In the genomic region with DNA sequence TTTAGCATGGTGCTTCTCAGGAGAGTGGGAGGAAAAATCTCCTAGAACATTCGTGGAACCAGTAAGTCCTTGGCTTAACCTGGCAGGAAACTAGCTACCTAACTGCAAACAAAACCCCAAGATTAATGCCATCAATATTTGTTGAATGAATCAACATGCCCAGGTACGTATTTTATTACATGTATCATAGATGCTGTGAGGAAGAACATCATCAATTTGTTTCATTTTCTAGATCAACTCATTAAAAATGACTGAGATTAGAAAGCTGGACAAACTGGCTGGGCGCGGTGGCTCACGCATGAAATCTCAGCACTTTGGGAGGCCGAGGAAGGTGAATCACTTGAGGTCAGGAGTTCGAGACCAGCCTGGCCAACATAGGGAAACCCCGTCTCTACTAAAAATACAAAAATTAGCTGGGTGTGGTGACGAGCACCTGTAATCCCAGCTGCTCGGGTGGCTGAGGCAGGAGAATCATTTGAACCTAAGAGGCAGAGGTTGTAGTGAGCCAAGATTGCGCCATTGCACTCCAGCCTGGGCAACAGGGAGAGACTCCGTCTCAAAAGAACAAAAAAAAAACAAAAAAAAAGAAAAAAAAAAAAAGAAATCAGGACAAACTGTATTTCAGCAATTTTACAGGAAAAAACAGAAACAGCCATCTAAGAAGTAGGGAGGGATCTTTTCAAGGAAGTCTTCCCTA, we compare ENCODE assay signal across 23 cellular contexts.
A peak's percentile ranks its signal among the peaks of the same experiment; 100 is the strongest.
DNase-seq lines count a peak whose midpoint lies in the region; ATAC-seq and TF ChIP-seq lines count a peak whose summit lies in the region.
"Had no signal": no experiment of that assay in that cellular context is flagged by ENCODE, and none has a peak within 500 bp of the region (broad histone marks: within the 10 kb centered on the region; RNA-seq: fewer than 3 reads in every experiment).

No MANE protein-coding gene starts in this region.

- DNase-seq in breast epithelium (ENCODE audit: low spot score in 2 of 2): no peak
- no peak for DNase-seq in MCF 10A (ENCODE audit: unreplicated experiment)
- peak; percentile 91 for DNase-seq in epithelial cell of prostate (ENCODE audit: low read depth, low spot score)
- peak; percentile 49 for DNase-seq in stomach
- DNase-seq in CD8-positive, alpha-beta memory T cell: no peak
- DNase-seq in activated CD4-positive, alpha-beta memory T cell treated with anti-CD3 and anti-CD28 coated beads, Interleukin-2, amount 10 ng/mL, durations not matched to agents 7 days and 5 days: no peak
- DNase-seq: 8988T; activated CD8-positive, alpha-beta T cell treated with anti-CD3 and anti-CD28 coated beads, Interleukin-2, amount 10 ng/mL, durations not matched to agents 7 days and 5 days; caudate nucleus; DND-41; hippocampal formation; MM.1S; NCI-H1436; NCI-H2171; NCI-H526; stimulated activated CD4-positive, alpha-beta T cell treated with anti-CD3 and anti-CD28 coated beads, Interleukin-4, amount 100 ng/mL, for 24 hours; stimulated activated naive CD4-positive, alpha-beta T cell treated with Interleukin-2 at 50 U/mL for 16 hours had no signal

- no peak overlapping the region for H3K4me3 Mint-ChIP-seq in MCF 10A (ENCODE audit: unreplicated experiment)
- H3K4me3 Mint-ChIP-seq in CD8-positive, alpha-beta memory T cell: no peak overlapping the region
- no peak overlapping the region for H3K4me3 Mint-ChIP-seq in activated CD4-positive, alpha-beta memory T cell treated with anti-CD3 and anti-CD28 coated beads, Interleukin-2, amount 10 ng/mL, durations not matched to agents 7 days and 5 days
- H3K4me3 Mint-ChIP-seq: activated CD8-positive, alpha-beta T cell treated with anti-CD3 and anti-CD28 coated beads, Interleukin-2, amount 10 ng/mL, durations not matched to agents 7 days and 5 days; B cell; IgD-negative memory B cell had no signal

- POLR2A ChIA-PET in MCF 10A (lab: Yijun Ruan, JAX): interaction anchor here (0.6 kb wide), 1 partner anchor 15 kb away, joined by 3 read pairs; no protein-coding TSS in a partner anchor
- POLR2A ChIA-PET in CD8-positive, alpha-beta memory T cell (lab: Charles Lee): no interaction called here
- POLR2A ChIA-PET in activated CD4-positive, alpha-beta memory T cell treated with anti-CD3 and anti-CD28 coated beads, Interleukin-2, amount 10 ng/mL, durations not matched to agents 7 days and 5 days (lab: Charles Lee): no interaction called here

- H3K36me3 ChIP-seq in breast epithelium (no peaks in the 10 kb centered on the region), OCI-LY3 (replicated peaks; ENCODE audit: low read depth, low read length) (no peaks in the 10 kb centered on the region), stomach (peaks cover 0 to 10% (median 0%) of the 10 kb centered on the region in 4 donors)
- no peaks in the 10 kb centered on the region for H3K36me3 ChIP-seq in CD8-positive, alpha-beta memory T cell (ENCODE audit: insufficient read depth, low read length)

- peak overlapping the region; percentile 4; the same call in 1 of the 2 replicates for H3K4me2 ChIP-seq in OCI-LY3 (ENCODE audit: low read length)

- ATAC-seq in GM21528 (IDR thresholded peaks at IDR 0.05; ENCODE audit: low FRiP score, unreplicated experiment): no peak
- ATAC-seq: activated CD4-positive, CD25-positive, alpha-beta regulatory T cell treated with anti-CD3 and anti-CD28 coated beads, Interleukin-2, amount 50 U/mL, for 24 hours; activated CD8-positive, alpha-beta T cell treated with anti-CD3 and anti-CD28 coated beads, Interleukin-2, amount 10 ng/mL, durations not matched to agents 7 days and 5 days had no signal

- H3K27ac ChIP-seq in breast epithelium: peak overlapping the region; percentile 3 to 64
- H3K27ac ChIP-seq in OCI-LY3 (ENCODE audit: low read length): no peak overlapping the region
- peak overlapping the region; percentile 98 for H3K27ac ChIP-seq in epithelial cell of prostate
- peak overlapping the region in 4 of 5 donors; percentile 35 to 75 (median 52) for H3K27ac ChIP-seq in stomach
- H3K27ac ChIP-seq in CD8-positive, alpha-beta memory T cell (ENCODE audit: low read depth, low read length): no peak overlapping the region

- H3K27me3 Mint-ChIP-seq in MCF 10A (ENCODE audit: insufficient read depth, unreplicated experiment): no peaks in the 10 kb centered on the region
- peaks cover 2 to 21% of the 10 kb centered on the region in 2 donors for H3K27me3 Mint-ChIP-seq in CD8-positive, alpha-beta memory T cell
- H3K27me3 Mint-ChIP-seq in activated CD4-positive, alpha-beta memory T cell treated with anti-CD3 and anti-CD28 coated beads, Interleukin-2, amount 10 ng/mL, durations not matched to agents 7 days and 5 days: peaks cover 17% of the 10 kb centered on the region

- H3K9me3 ChIP-seq in breast epithelium: no peaks in the 10 kb centered on the region
- no peaks in the 10 kb centered on the region for H3K9me3 ChIP-seq in OCI-LY3 (ENCODE audit: insufficient read depth, low read length)
- H3K9me3 ChIP-seq in stomach: no peaks in the 10 kb centered on the region
- H3K9me3 ChIP-seq in CD8-positive, alpha-beta memory T cell (ENCODE audit: low read length): no peaks in the 10 kb centered on the region

- H3K4me1 Mint-ChIP-seq in MCF 10A (ENCODE audit: insufficient read depth, unreplicated experiment): peaks cover 14% of the 10 kb centered on the region
- H3K4me1 Mint-ChIP-seq in CD8-positive, alpha-beta memory T cell: peaks cover 0 to 2% (median 0%) of the 10 kb centered on the region in 3 donors
- H3K4me1 Mint-ChIP-seq in activated CD4-positive, alpha-beta memory T cell treated with anti-CD3 and anti-CD28 coated beads, Interleukin-2, amount 10 ng/mL, durations not matched to agents 7 days and 5 days: peaks cover 3% of the 10 kb centered on the region

- no peaks in the 10 kb centered on the region for H3K79me2 ChIP-seq in OCI-LY3 (ENCODE audit: low read length)

- H3K9ac ChIP-seq in OCI-LY3 (ENCODE audit: low read length): no peak overlapping the region

- no peak for TF ChIP-seq EP300 in stomach (IDR thresholded peaks at IDR 0.05)

- no peak overlapping the region for H3K4me3 ChIP-seq in breast epithelium
- H3K4me3 ChIP-seq in OCI-LY3 (ENCODE audit: low read length): no peak overlapping the region
- no peak overlapping the region for H3K4me3 ChIP-seq in stomach
- H3K4me3 ChIP-seq in CD8-positive, alpha-beta memory T cell (ENCODE audit: low read length): no peak overlapping the region
- H3K4me3 ChIP-seq: lung had no signal

- intact Hi-C loops in breast epithelium (cut with DNase I; ENCODE audit: low total_unique reads) (no loop called here), MCF 10A (cut with micrococcal nuclease) (loop anchor here (2.0 to 10.0 kb wide), 3 partner anchors 87 to 117 kb away; no protein-coding TSS in a partner anchor), stomach (cut with DNase I; ENCODE audit: low total_unique reads) (no loop called here)

- CTCF ChIA-PET in MCF 10A (lab: Yijun Ruan, JAX): interaction anchor here (0.8 to 1.2 kb wide), 2 partner anchors 19 to 241 kb away, joined by 3 to 5 read pairs; a partner anchor contains a TSS
- CTCF ChIA-PET in CD8-positive, alpha-beta memory T cell (lab: Charles Lee): no interaction called here
- CTCF ChIA-PET in activated CD4-positive, alpha-beta memory T cell treated with anti-CD3 and anti-CD28 coated beads, Interleukin-2, amount 10 ng/mL, durations not matched to agents 7 days and 5 days (lab: Charles Lee): no interaction called here

- no TSS peak for BruUV-seq in MCF 10A (replicated peaks; lab: Mats Ljungman, UMichigan)

- no peaks in the 10 kb centered on the region for H4K20me1 ChIP-seq in OCI-LY3 (ENCODE audit: insufficient read depth, low read length)

- H3K27ac Mint-ChIP-seq in MCF 10A (ENCODE audit: low read depth, unreplicated experiment): no peak overlapping the region
- H3K27ac Mint-ChIP-seq in CD8-positive, alpha-beta memory T cell: peak overlapping the region in 1 of 8 donors; percentile 48
- no peak overlapping the region for H3K27ac Mint-ChIP-seq in activated CD4-positive, alpha-beta memory T cell treated with anti-CD3 and anti-CD28 coated beads, Interleukin-2, amount 10 ng/mL, durations not matched to agents 7 days and 5 days
- H3K27ac Mint-ChIP-seq: activated CD8-positive, alpha-beta T cell treated with anti-CD3 and anti-CD28 coated beads, Interleukin-2, amount 10 ng/mL, durations not matched to agents 7 days and 5 days; B cell; IgD-negative memory B cell had no signal

- 53 to 69% (median 61%) methylated on average over 12 of the region's 12 CpGs for WGBS in stomach, 5 donors

- no peak overlapping the region for H2AFZ ChIP-seq in OCI-LY3 (ENCODE audit: low read depth, low read length)

- no peaks in the 10 kb centered on the region for H3K27me3 ChIP-seq in breast epithelium
- peaks cover 58% of the 10 kb centered on the region for H3K27me3 ChIP-seq in OCI-LY3 (ENCODE audit: low read depth, low read length)
- no peaks in the 10 kb centered on the region for H3K27me3 ChIP-seq in stomach
- H3K27me3 ChIP-seq in CD8-positive, alpha-beta memory T cell (ENCODE audit: insufficient read depth, low read length, poor library complexity, severe bottlenecking): no peaks in the 10 kb centered on the region

- no peaks in the 10 kb centered on the region for H3K4me1 ChIP-seq in breast epithelium
- peaks cover 17% of the 10 kb centered on the region for H3K4me1 ChIP-seq in OCI-LY3 (ENCODE audit: low read length)
- peaks cover 0 to 24% (median 14%) of the 10 kb centered on the region in 4 donors for H3K4me1 ChIP-seq in stomach
- H3K4me1 ChIP-seq in CD8-positive, alpha-beta memory T cell (ENCODE audit: insufficient read depth, low read length): no peaks in the 10 kb centered on the region

- no peak for TF ChIP-seq POLR2A in breast epithelium (IDR thresholded peaks at IDR 0.05)
- no peak for TF ChIP-seq POLR2A in stomach (IDR thresholded peaks at IDR 0.05)

- H3K36me3 Mint-ChIP-seq in MCF 10A (ENCODE audit: insufficient read depth, unreplicated experiment): no peaks in the 10 kb centered on the region
- H3K36me3 Mint-ChIP-seq in CD8-positive, alpha-beta memory T cell: no peaks in the 10 kb centered on the region
- H3K36me3 Mint-ChIP-seq in activated CD4-positive, alpha-beta memory T cell treated with anti-CD3 and anti-CD28 coated beads, Interleukin-2, amount 10 ng/mL, durations not matched to agents 7 days and 5 days (ENCODE audit: low read depth): no peaks in the 10 kb centered on the region

- no peak for TF ChIP-seq CTCF in breast epithelium (IDR thresholded peaks at IDR 0.05)
- TF ChIP-seq CTCF in MCF 10A (IDR thresholded peaks at IDR 0.05; ENCODE audit: unreplicated experiment): no peak
- no peak for TF ChIP-seq CTCF in OCI-LY3 (IDR thresholded peaks at IDR 0.05; ENCODE audit: low read depth, low read length)
- TF ChIP-seq CTCF in stomach (IDR thresholded peaks at IDR 0.05): no peak

- H3K9me3 Mint-ChIP-seq in MCF 10A (ENCODE audit: unreplicated experiment): no peaks in the 10 kb centered on the region
- no peaks in the 10 kb centered on the region for H3K9me3 Mint-ChIP-seq in CD8-positive, alpha-beta memory T cell
- no peaks in the 10 kb centered on the region for H3K9me3 Mint-ChIP-seq in activated CD4-positive, alpha-beta memory T cell treated with anti-CD3 and anti-CD28 coated beads, Interleukin-2, amount 10 ng/mL, durations not matched to agents 7 days and 5 days
- H3K9me3 Mint-ChIP-seq: IgD-negative memory B cell had no signal

Comparison
In these comparisons a context has a peak if more than half of its experiments do, and no peak if none do; other contexts are left out.
1. DNase-seq: peak in epithelial cell of prostate (single experiment) and stomach (single experiment); none in breast epithelium (0 of 2), MCF 10A (single experiment), CD8-positive, alpha-beta memory T cell (0 of 5) and activated CD4-positive, alpha-beta memory T cell treated with anti-CD3 and anti-CD28 coated beads, Interleukin-2, amount 10 ng/mL, durations not matched to agents 7 days and 5 days (single experiment).
2. H3K27ac ChIP-seq: peak in breast epithelium (2 of 2), epithelial cell of prostate (single experiment) and stomach (4 of 5); none in OCI-LY3 (single experiment) and CD8-positive, alpha-beta memory T cell (single experiment).